22 cellular contexts compared by ENCODE assay signal in the genomic region with DNA sequence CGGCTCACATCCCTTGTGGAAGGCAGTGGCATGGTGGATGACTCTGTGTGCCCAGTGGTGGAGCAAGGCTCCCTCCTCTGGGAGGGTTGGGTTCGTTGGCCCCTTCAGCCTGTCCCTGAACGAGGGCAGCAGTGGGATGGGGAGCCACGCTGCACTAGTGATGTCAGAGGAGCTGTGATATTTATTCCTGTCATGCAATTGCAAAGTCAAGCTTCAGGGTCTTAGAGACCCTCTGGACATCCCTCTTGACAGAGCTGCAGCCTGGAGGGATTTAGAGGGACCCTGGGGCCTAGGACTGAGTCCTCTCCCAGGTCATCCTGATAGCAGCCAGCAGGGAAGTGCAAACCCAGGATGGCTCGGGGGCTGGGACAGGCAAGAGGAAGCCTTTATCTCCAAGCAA.
"Had no signal": no experiment of that assay in that cellular context is flagged by ENCODE, and none has a peak within 500 bp of the region (broad histone marks: within the 10 kb centered on the region; RNA-seq: fewer than 3 reads in every experiment).

No MANE protein-coding gene starts in this region.

- H3K4me3 ChIP-seq: gastrocnemius medialis, psoas muscle, SK-N-MC, tibial nerve had no signal

- DNase-seq: activated CD4-positive, alpha-beta memory T cell treated with anti-CD3 and anti-CD28 coated beads, Interleukin-2, amount 10 ng/mL, durations not matched to agents 7 days and 5 days; activated CD4-positive, alpha-beta T cell treated with anti-CD3 and anti-CD28 coated beads, Interleukin-2, amount 10 ng/mL, durations not matched to agents 7 days and 5 days; activated effector memory CD4-positive, alpha-beta T cell treated with anti-CD3 and anti-CD28 coated beads, Interleukin-2, amount 50 U/mL, for 16 hours; activated naive CD4-positive, alpha-beta T cell treated with anti-CD3 and anti-CD28 coated beads, Interleukin-2, amount 10 ng/mL, durations not matched to agents 7 days and 5 days; activated T-cell treated with anti-CD3 and anti-CD28 coated beads, Interleukin-2, amount 50 U/mL, for 48 hours; anterior cingulate cortex; effector CD8-positive, alpha-beta T cell; gastrocnemius medialis; glutamatergic neuron; midbrain; naive thymus-derived CD4-positive, alpha-beta T cell; nucleus accumbens; psoas muscle; stimulated activated CD4-positive, alpha-beta T cell treated with anti-CD3 and anti-CD28 coated beads, Interleukin-15, amount 100 ng/mL, for 24 hours; stimulated activated CD4-positive, alpha-beta T cell treated with anti-CD3 and anti-CD28 coated beads, Interleukin-2, amount 100 ng/mL, for 24 hours; stimulated activated naive B cell treated with anti-CD40 and anti-IgM and Interleukin-4, amounts not matched to agents 10 μg/mL and 1 μg/mL and 100 μg/mL, for 72 hours had no signal

- H3K4me1 Mint-ChIP-seq: activated CD4-positive, alpha-beta T cell treated with anti-CD3 and anti-CD28 coated beads, Interleukin-2, amount 10 ng/mL, durations not matched to agents 7 days and 5 days; activated naive CD4-positive, alpha-beta T cell treated with anti-CD3 and anti-CD28 coated beads, Interleukin-2, amount 10 ng/mL, durations not matched to agents 7 days and 5 days; central memory CD8-positive, alpha-beta T cell; stimulated activated naive B cell treated with anti-CD40 and anti-IgM and Interleukin-4, amounts not matched to agents 10 μg/mL and 1 μg/mL and 100 μg/mL, for 72 hours had no signal

- H3K36me3 Mint-ChIP-seq: activated naive CD4-positive, alpha-beta T cell treated with anti-CD3 and anti-CD28 coated beads, Interleukin-2, amount 10 ng/mL, durations not matched to agents 7 days and 5 days; naive thymus-derived CD4-positive, alpha-beta T cell; stimulated activated naive B cell treated with anti-CD40 and anti-IgM and Interleukin-4, amounts not matched to agents 10 μg/mL and 1 μg/mL and 100 μg/mL, for 72 hours had no signal

- H3K27me3 Mint-ChIP-seq: activated CD4-positive, alpha-beta memory T cell treated with anti-CD3 and anti-CD28 coated beads, Interleukin-2, amount 10 ng/mL, durations not matched to agents 7 days and 5 days; activated CD4-positive, alpha-beta T cell treated with anti-CD3 and anti-CD28 coated beads, Interleukin-2, amount 10 ng/mL, durations not matched to agents 7 days and 5 days had no signal

- H3K27ac ChIP-seq: gastrocnemius medialis, parathyroid adenoma, psoas muscle, SK-N-MC, tibial nerve, VCaP had no signal

- H3K9me3 Mint-ChIP-seq: activated CD4-positive, alpha-beta memory T cell treated with anti-CD3 and anti-CD28 coated beads, Interleukin-2, amount 10 ng/mL, durations not matched to agents 7 days and 5 days; activated CD4-positive, alpha-beta T cell treated with anti-CD3 and anti-CD28 coated beads, Interleukin-2, amount 10 ng/mL, durations not matched to agents 7 days and 5 days; activated naive CD4-positive, alpha-beta T cell treated with anti-CD3 and anti-CD28 coated beads, Interleukin-2, amount 10 ng/mL, durations not matched to agents 7 days and 5 days; central memory CD8-positive, alpha-beta T cell; naive thymus-derived CD4-positive, alpha-beta T cell; neural crest cell; stimulated activated naive B cell treated with anti-CD40 and anti-IgM and Interleukin-4, amounts not matched to agents 10 μg/mL and 1 μg/mL and 100 μg/mL, for 72 hours had no signal

- H3K4me3 Mint-ChIP-seq: activated CD4-positive, alpha-beta memory T cell treated with anti-CD3 and anti-CD28 coated beads, Interleukin-2, amount 10 ng/mL, durations not matched to agents 7 days and 5 days; activated CD4-positive, alpha-beta T cell treated with anti-CD3 and anti-CD28 coated beads, Interleukin-2, amount 10 ng/mL, durations not matched to agents 7 days and 5 days; activated naive CD4-positive, alpha-beta T cell treated with anti-CD3 and anti-CD28 coated beads, Interleukin-2, amount 10 ng/mL, durations not matched to agents 7 days and 5 days; central memory CD8-positive, alpha-beta T cell; naive thymus-derived CD4-positive, alpha-beta T cell; neural crest cell; stimulated activated naive B cell treated with anti-CD40 and anti-IgM and Interleukin-4, amounts not matched to agents 10 μg/mL and 1 μg/mL and 100 μg/mL, for 72 hours had no signal

- ATAC-seq: gastrocnemius medialis; naive thymus-derived CD4-positive, alpha-beta T cell; psoas muscle had no signal

- H3K27ac Mint-ChIP-seq: activated CD4-positive, alpha-beta memory T cell treated with anti-CD3 and anti-CD28 coated beads, Interleukin-2, amount 10 ng/mL, durations not matched to agents 7 days and 5 days; activated CD4-positive, alpha-beta T cell treated with anti-CD3 and anti-CD28 coated beads, Interleukin-2, amount 10 ng/mL, durations not matched to agents 7 days and 5 days; activated naive CD4-positive, alpha-beta T cell treated with anti-CD3 and anti-CD28 coated beads, Interleukin-2, amount 10 ng/mL, durations not matched to agents 7 days and 5 days; stimulated activated naive B cell treated with anti-CD40 and anti-IgM and Interleukin-4, amounts not matched to agents 10 μg/mL and 1 μg/mL and 100 μg/mL, for 72 hours had no signal
